In genomic region chr20:53843645-53844044, GRCh38 we compare ENCODE assay signal across 31 cellular contexts.
DNase-seq lines count a peak whose midpoint lies in the region; ATAC-seq and TF ChIP-seq lines count a peak whose summit lies in the region.
"Had no signal": no experiment of that assay in that cellular context is flagged by ENCODE, and none has a peak within 500 bp of the region (broad histone marks: within the 10 kb centered on the region; RNA-seq: fewer than 3 reads in every experiment).

No MANE protein-coding gene starts in this region.

- intact Hi-C loops in CD4-positive, alpha-beta memory T cell (cut with micrococcal nuclease), result loop anchor here (2.0 kb wide), 1 partner anchor 15 kb away; no protein-coding TSS in a partner anchor
- intact Hi-C loops in natural killer cell (cut with micrococcal nuclease), result loop anchor here (2.0 to 5.0 kb wide), 3 partner anchors 29 to 261 kb away; no protein-coding TSS in a partner anchor

- H3K9me3 Mint-ChIP-seq in CD4-positive, alpha-beta memory T cell, result peaks cover 0 to 4% (median under 1%) of the 10 kb centered on the region in 8 donors
- H3K9me3 Mint-ChIP-seq in activated naive CD8-positive, alpha-beta T cell treated with anti-CD3 and anti-CD28 coated beads for 36 hours, result peaks cover 2% of the 10 kb centered on the region
- H3K9me3 Mint-ChIP-seq in natural killer cell, result no peaks in the 10 kb centered on the region
- H3K9me3 Mint-ChIP-seq: activated T-cell treated with anti-CD3 and anti-CD28 coated beads, Interleukin-2, amount 50 U/mL, for 72 hours had no signal

- H3K4me3 ChIP-seq in CD4-positive, alpha-beta memory T cell (ENCODE audit: low read length in 2 of 2), result no peak overlapping the region
- H3K4me3 ChIP-seq: dorsolateral prefrontal cortex, esophagus squamous epithelium, heart left ventricle, PC-9, prostate gland, right lobe of liver, transverse colon had no signal

- H3K4me3 Mint-ChIP-seq in CD4-positive, alpha-beta memory T cell, result no peak overlapping the region
- no peak overlapping the region for H3K4me3 Mint-ChIP-seq in activated naive CD8-positive, alpha-beta T cell treated with anti-CD3 and anti-CD28 coated beads for 36 hours
- H3K4me3 Mint-ChIP-seq in natural killer cell, result no peak overlapping the region
- H3K4me3 Mint-ChIP-seq: CD14-positive monocyte had no signal

- no peak for TF ChIP-seq CTCF in natural killer cell (IDR thresholded peaks at IDR 0.05)
- no peak for TF ChIP-seq CTCF in GM10248 (IDR thresholded peaks at IDR 0.05; ENCODE audit: control extremely low read depth, extremely low read depth, low read depth, missing control alignments)

- H3K4me1 Mint-ChIP-seq in CD4-positive, alpha-beta memory T cell, result peaks cover 65 to 95% (median 81%) of the 10 kb centered on the region in 4 donors
- H3K4me1 Mint-ChIP-seq in activated naive CD8-positive, alpha-beta T cell treated with anti-CD3 and anti-CD28 coated beads for 36 hours, result peaks cover 86% of the 10 kb centered on the region
- peaks cover 70 to 84% of the 10 kb centered on the region in 2 donors for H3K4me1 Mint-ChIP-seq in natural killer cell

- CTCF ChIA-PET in CD4-positive, alpha-beta memory T cell (lab: Charles Lee; ENCODE audit: partially characterized antibody), result interaction anchor here (0.7 to 2.1 kb wide), 8 partner anchors 13 to 187 kb away, joined by 3 to 8 read pairs (median 5); no protein-coding TSS in a partner anchor
- CTCF ChIA-PET in GM10248 (lab: Yijun Ruan, JAX), result interaction anchor here (1.1 to 1.8 kb wide), 6 partner anchors 11 to 51 kb away, joined by 3 to 6 read pairs (median 3); no protein-coding TSS in a partner anchor

- H3K27me3 ChIP-seq in CD4-positive, alpha-beta memory T cell (ENCODE audit: insufficient read depth, low read length), result no peaks in the 10 kb centered on the region
- H3K27me3 ChIP-seq: brain microvascular endothelial cell, dorsolateral prefrontal cortex, esophagus squamous epithelium, foreskin keratinocyte, heart left ventricle, right lobe of liver, transverse colon had no signal

- DNase-seq in CD4-positive, alpha-beta memory T cell, result no peak
- DNase-seq in activated naive CD8-positive, alpha-beta T cell treated with anti-CD3 and anti-CD28 coated beads for 36 hours, result no peak
- no peak for DNase-seq in natural killer cell
- DNase-seq in C1 segment of cervical spinal cord (lab: John Stamatoyannopoulos, UW), result no peak
- no peak for DNase-seq in GM10248 (ENCODE audit: extremely low spot score)
- no peak for DNase-seq in stimulated activated naive CD4-positive, alpha-beta T cell (lab: John Stamatoyannopoulos, UW)
- DNase-seq: activated CD4-positive, alpha-beta T cell treated with anti-CD3 and anti-CD28 coated beads for 4 hours; activated naive CD4-positive, alpha-beta T cell; activated T-cell treated with anti-CD3 and anti-CD28 coated beads, Interleukin-2, amount 50 U/mL, for 72 hours; amygdala; brain microvascular endothelial cell; dorsolateral prefrontal cortex; EL; esophagus squamous epithelium; foreskin keratinocyte; heart left ventricle; left ventricle myocardium superior; NCI-H1048; NCI-H1694 treated with DMSO at 0.1 percent for 48 hours; occipital lobe; PC-9; right lobe of liver; stimulated activated CD4-positive, alpha-beta T cell treated with anti-CD3 and anti-CD28 coated beads, Interleukin-4, amount 100 ng/mL, for 1 hour; T1000; transverse colon had no signal

- H3K36me3 ChIP-seq in CD4-positive, alpha-beta memory T cell (ENCODE audit: insufficient read depth, low read length), result no peaks in the 10 kb centered on the region
- H3K36me3 ChIP-seq in KOPT-K1 (ENCODE audit: insufficient read depth, low read length), result no peaks in the 10 kb centered on the region
- H3K36me3 ChIP-seq: brain microvascular endothelial cell, esophagus squamous epithelium, heart left ventricle, prostate gland, right lobe of liver, transverse colon had no signal

- H3K27me3 Mint-ChIP-seq in CD4-positive, alpha-beta memory T cell, result no peaks in the 10 kb centered on the region
- no peaks in the 10 kb centered on the region for H3K27me3 Mint-ChIP-seq in activated naive CD8-positive, alpha-beta T cell treated with anti-CD3 and anti-CD28 coated beads for 36 hours
- H3K27me3 Mint-ChIP-seq in natural killer cell (ENCODE audit: low read depth in 2 of 2), result no peaks in the 10 kb centered on the region

- ATAC-seq in natural killer cell, result no peak
- ATAC-seq: activated T-cell treated with anti-CD3 and anti-CD28 coated beads, Interleukin-2, amount 50 U/mL, for 72 hours; foreskin keratinocyte; heart left ventricle; left ventricle myocardium superior; right lobe of liver; Right ventricle myocardium inferior; SK-N-SH treated with all-trans-retinoic acid at 6 μM for 48 hours had no signal

- no peaks in the 10 kb centered on the region for H3K9me3 ChIP-seq in CD4-positive, alpha-beta memory T cell (ENCODE audit: control insufficient read depth in 1 of 2, low read length in 2 of 2)
- no peaks in the 10 kb centered on the region for H3K9me3 ChIP-seq in KOPT-K1 (ENCODE audit: insufficient read depth, low read length, poor library complexity, severe bottlenecking)
- H3K9me3 ChIP-seq: esophagus squamous epithelium, heart left ventricle, prostate gland, right lobe of liver, transverse colon had no signal

- peak overlapping the region in 6 of 7 donors; percentile 66 to 95 (median 88) for H3K27ac Mint-ChIP-seq in CD4-positive, alpha-beta memory T cell
- peak overlapping the region; percentile 94 for H3K27ac Mint-ChIP-seq in activated naive CD8-positive, alpha-beta T cell treated with anti-CD3 and anti-CD28 coated beads for 36 hours
- peak overlapping the region; percentile 84 to 93 for H3K27ac Mint-ChIP-seq in natural killer cell

- POLR2A ChIA-PET in CD4-positive, alpha-beta memory T cell (lab: Charles Lee; ENCODE audit: partially characterized antibody), result interaction anchor here (1.0 to 2.7 kb wide), 9 partner anchors 13 to 201 kb away, joined by 3 to 20 read pairs (median 5); no protein-coding TSS in a partner anchor
- POLR2A ChIA-PET in GM10248 (lab: Yijun Ruan, JAX), result interaction anchor here (0.6 to 0.7 kb wide), 2 partner anchors 43 to 64 kb away, joined by 4 to 8 read pairs; no protein-coding TSS in a partner anchor

- no peaks in the 10 kb centered on the region for H3K36me3 Mint-ChIP-seq in CD4-positive, alpha-beta memory T cell
- H3K36me3 Mint-ChIP-seq in activated naive CD8-positive, alpha-beta T cell treated with anti-CD3 and anti-CD28 coated beads for 36 hours, result peaks cover 2% of the 10 kb centered on the region
- no peaks in the 10 kb centered on the region for H3K36me3 Mint-ChIP-seq in natural killer cell

- peaks cover 96% of the 10 kb centered on the region for H3K4me1 ChIP-seq in CD4-positive, alpha-beta memory T cell (ENCODE audit: insufficient read depth, low read length)
- H3K4me1 ChIP-seq: right lobe of liver had no signal

- H3K27ac ChIP-seq in CD4-positive, alpha-beta memory T cell (ENCODE audit: low read depth, low read length), result no peak overlapping the region
- H3K27ac ChIP-seq in KOPT-K1 (ENCODE audit: low read depth, low read length, poor library complexity, severe bottlenecking), result peak overlapping the region; percentile 71
- H3K27ac ChIP-seq: brain microvascular endothelial cell, dorsolateral prefrontal cortex, foreskin keratinocyte, PC-9, prostate gland, right lobe of liver, VCaP had no signal
